21 cellular contexts compared by ENCODE assay signal in the genomic region with DNA sequence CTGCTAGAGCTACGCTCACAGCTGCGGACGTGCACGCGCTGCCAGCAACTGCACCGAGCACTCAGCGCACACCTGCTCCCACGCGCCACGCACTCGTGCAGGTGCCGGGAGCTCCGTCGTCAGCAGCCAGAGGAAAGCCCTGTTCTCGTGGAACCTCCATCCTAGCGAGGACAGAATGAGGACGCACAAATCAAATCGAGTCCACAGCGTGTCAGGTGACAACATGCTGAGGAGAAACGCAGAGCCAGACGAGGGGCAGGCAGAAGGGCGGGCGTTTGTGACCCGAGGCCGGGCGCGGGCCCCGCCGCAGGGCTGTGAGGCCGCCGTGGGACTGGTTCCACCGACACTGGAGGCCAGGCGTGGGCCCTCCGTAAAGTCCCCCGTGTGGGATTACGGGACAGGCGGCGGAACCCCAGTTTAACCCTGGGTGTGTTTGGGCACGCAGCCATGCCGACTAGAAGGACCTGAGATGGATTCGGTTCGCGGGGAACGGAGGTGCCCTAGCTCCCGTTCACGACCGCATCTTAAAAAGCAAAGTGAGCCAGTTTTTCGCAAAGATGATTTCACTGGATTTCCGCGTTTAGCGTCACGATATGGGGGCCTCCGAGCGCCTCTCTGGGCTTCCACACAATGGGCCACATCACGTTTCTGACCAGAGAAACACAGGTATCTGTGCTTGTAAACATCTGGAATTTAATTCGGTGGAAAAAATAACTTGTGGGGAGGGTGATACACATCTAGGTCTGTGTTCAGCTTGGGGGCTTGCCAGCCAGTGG. TPM values are rescaled to one million over a fixed set of nuclear protein-coding genes. Genes with fewer than 3 reads are reported as not detected.
DNase-seq lines count a peak whose midpoint lies in the region; ATAC-seq, FAIRE-seq and TF ChIP-seq lines count a peak whose summit lies in the region.
"Had no signal": no experiment of that assay in that cellular context is flagged by ENCODE, and none has a peak within 500 bp of the region (broad histone marks: within the 10 kb centered on the region; RNA-seq: fewer than 3 reads in every experiment).

No MANE protein-coding gene starts in this region.

- no peaks in the 10 kb centered on the region; a peak in 1 of 4 replicates for H3K9me3 ChIP-seq in H1 (ENCODE audit: insufficient read depth in 2 of 2, low read depth in 1 of 2, low read length in 1 of 2)
- H3K9me3 ChIP-seq: A549, BE2C had no signal

- POLR2A ChIA-PET in H1 (lab: Charles Lee; ENCODE audit: partially characterized antibody) = no interaction called here

- no peak overlapping the region for H3K27ac Mint-ChIP-seq in GM23338
- H3K27ac Mint-ChIP-seq in neural crest cell (ENCODE audit: unreplicated experiment) = no peak overlapping the region
- H3K27ac Mint-ChIP-seq: HFFc6, IgD-negative memory B cell had no signal

- H2BK12ac ChIP-seq in H1 (ENCODE audit: low read depth, low read length) = 0 out of 2 replicates have a peak overlapping the region, but pooled peaks have one; percentile 60

- H3K4ac ChIP-seq in H1 (replicated peaks; ENCODE audit: insufficient read length, low read depth, low read length) = no peak overlapping the region

- H3K4me1 ChIP-seq in GM23338 (ENCODE audit: insufficient read depth) = peaks cover 6% of the 10 kb centered on the region
- peaks cover 3 to 12% (median 7%) of the 10 kb centered on the region in 4 experiments for H3K4me1 ChIP-seq in H1 (replicated peaks in 1 of 4; ENCODE audit: control insufficient read depth in 3 of 4, insufficient read depth in 4 of 4, low read length in 3 of 4)
- H3K4me1 ChIP-seq: A549, BE2C had no signal

- FAIRE-seq in HTR-8/SVneo (lab: Jason Lieb, UNC) = peak; percentile 84
- no peak for FAIRE-seq in H1 (lab: Jason Lieb, UNC)
- FAIRE-seq: A549, GM12892 had no signal

- peaks cover 6% of the 10 kb centered on the region; the same call in 1 of the 2 replicates for H3K23me2 ChIP-seq in H1 (ENCODE audit: low read depth, low read length)

- H3K79me2 ChIP-seq in GM23338 (replicated peaks; ENCODE audit: insufficient read depth) = no peaks in the 10 kb centered on the region
- no peaks in the 10 kb centered on the region for H3K79me2 ChIP-seq in H1 (ENCODE audit: control insufficient read depth in 1 of 2, insufficient read depth in 2 of 2, low read length in 2 of 2)

- CTCF ChIA-PET in H1 (lab: Charles Lee; ENCODE audit: partially characterized antibody) = interaction anchor here (0.6 to 1.4 kb wide), 6 partner anchors 13 to 69 kb away, joined by 3 to 5 read pairs (median 4); no protein-coding TSS in a partner anchor

- no peak for TF ChIP-seq RAD21 in H1 (IDR thresholded peaks at IDR 0.05 in 1 of 2, conservative IDR thresholded peaks at IDR 0.05 in 1 of 2; ENCODE audit: low read depth in 2 of 2, low read length in 2 of 2)

- no peak overlapping the region for H3K4me2 ChIP-seq in GM23338
- no peak overlapping the region for H3K4me2 ChIP-seq in H1 (ENCODE audit: insufficient read depth in 1 of 2, low read depth in 2 of 2, low read length in 2 of 2)
- H3K4me2 ChIP-seq: A549 had no signal

- H4K8ac ChIP-seq in H1 (ENCODE audit: extremely low read depth, insufficient read depth, low read length) = peak overlapping the region; percentile 6; the same call in 1 of the 2 replicates

- H3K36me3 Mint-ChIP-seq in GM23338 (ENCODE audit: low read depth) (no peaks in the 10 kb centered on the region; the same call in 2 of the 3 replicates), neural crest cell (ENCODE audit: low read depth) (peaks cover 4% of the 10 kb centered on the region)
- H3K36me3 Mint-ChIP-seq: CD4-positive, alpha-beta memory T cell; IgD-negative memory B cell had no signal

- H2AFZ ChIP-seq in GM23338 = peak overlapping the region; percentile 56; the same call in 1 of the 2 replicates
- 0 out of 2 replicates have a peak overlapping the region, but pooled peaks have one; percentile 45 for H2AFZ ChIP-seq in H1 (ENCODE audit: low read length)
- H2AFZ ChIP-seq: GM23248 had no signal

- peaks cover 31% of the 10 kb centered on the region for H3K4me1 Mint-ChIP-seq in GM23338
- peaks cover 85% of the 10 kb centered on the region for H3K4me1 Mint-ChIP-seq in neural crest cell

- no peak overlapping the region for H2BK20ac ChIP-seq in H1 (ENCODE audit: low read length)

- no peak overlapping the region for H3K4me3 ChIP-seq in GM23338
- no peak overlapping the region for H3K4me3 ChIP-seq in H1 (ENCODE audit: extremely low read depth in 1 of 4, insufficient read depth in 2 of 4, low read depth in 3 of 4, low read length in 4 of 4)
- H3K4me3 ChIP-seq: A549, GM23248 had no signal

- H4K5ac ChIP-seq in H1 (ENCODE audit: insufficient read length, low read depth, low read length) = no peak overlapping the region

- H3K27me3 Mint-ChIP-seq in GM23338 (ENCODE audit: insufficient read depth, low read depth, poor library complexity) (peaks cover 2% of the 10 kb centered on the region), neural crest cell (ENCODE audit: low read depth) (no peaks in the 10 kb centered on the region)
- H3K27me3 Mint-ChIP-seq: CD4-positive, alpha-beta memory T cell; IgD-negative memory B cell had no signal

- H3K56ac ChIP-seq in H1 (replicated peaks; ENCODE audit: insufficient read length, low read depth, low read length) = no peak overlapping the region

- H2BK120ac ChIP-seq in H1 (replicated peaks; ENCODE audit: low read depth, low read length) = no peak overlapping the region

- H2AK5ac ChIP-seq in H1 (ENCODE audit: low read depth, low read length) = no peak overlapping the region

- TF ChIP-seq EP300 in H1 (IDR thresholded peaks at IDR 0.05; ENCODE audit: borderline replicate concordance in 1 of 2, low read depth in 2 of 2, low read length in 2 of 2) = no peak

- DNase-seq in GM23338 (ENCODE audit: low spot score) = no peak
- no peak for DNase-seq in HTR-8/SVneo (ENCODE audit: insufficient read length, low spot score)
- no peak for DNase-seq in H1 (ENCODE audit: low read depth in 1 of 2, low spot score in 2 of 2)
- DNase-seq in neural crest cell (ENCODE audit: low read depth, low spot score) = no peak
- no peak for DNase-seq in caudate nucleus (lab: John Stamatoyannopoulos, UW)
- no peak for DNase-seq in activated CD8-positive, alpha-beta memory T cell treated with anti-CD3 and anti-CD28 coated beads, Interleukin-2, amount 50 U/mL, for 4 hours
- no peak for DNase-seq in H4 (ENCODE audit: low spot score)
- DNase-seq: BE2C; CD4-positive, alpha-beta memory T cell; DND-41; GDM1; GM23248; HCEC 1CT; HFFc6; KG1 had no signal

- 92% methylated on average over 54 of the region's 56 CpGs; no CpG with 5 or more reads in 1 of the 2 experiments for WGBS in H1 (ENCODE audit: extremely low coverage in 1 of 2, insufficient coverage in 1 of 2, insufficient read length in 1 of 2, insufficient replicate concordance in 2 of 2, low coverage in 1 of 2, low lambda C conversion rate in 2 of 2, missing lambda C conversion rate in 1 of 2), 2 experiments

- ATAC-seq in GM23338 = no peak; the same call in 2 of the 3 replicates
- ATAC-seq in HG03460 (IDR thresholded peaks at IDR 0.05; ENCODE audit: unreplicated experiment) = no peak
- ATAC-seq: A549 had no signal

- no peaks in the 10 kb centered on the region for H3K9me2 ChIP-seq in GM23338 (ENCODE audit: insufficient read depth)

- H4K91ac ChIP-seq in H1 (replicated peaks; ENCODE audit: insufficient read length, low read length) = no peak overlapping the region

- TF ChIP-seq POLR2A in H1 (IDR thresholded peaks at IDR 0.05; ENCODE audit: control extremely low read depth in 1 of 2, low read depth in 2 of 2, low read length in 2 of 2) = no peak

- H2BK15ac ChIP-seq in H1 (ENCODE audit: low read length) = no peak overlapping the region; the same call in 1 of the 2 replicates

- H2BK5ac ChIP-seq in H1 (ENCODE audit: low read depth, low read length) = 0 out of 2 replicates have a peak overlapping the region, but pooled peaks have one; percentile 44

- no peaks in the 10 kb centered on the region; the same call in 1 of the 2 replicates for H3F3A ChIP-seq in GM23338 (replicated peaks; ENCODE audit: low read depth)

- no peak overlapping the region for H3K9ac ChIP-seq in H1 (replicated peaks in 1 of 4; ENCODE audit: extremely low read depth in 1 of 4, low read depth in 3 of 4, low read length in 3 of 4)
- H3K9ac ChIP-seq: GM23248 had no signal

- no peaks in the 10 kb centered on the region for H3K79me1 ChIP-seq in H1 (ENCODE audit: low read depth, low read length)

- no peak overlapping the region for H3K23ac ChIP-seq in H1 (ENCODE audit: insufficient read length)

- H3K9me3 Mint-ChIP-seq in GM23338 (no peaks in the 10 kb centered on the region; the same call in 2 of the 3 replicates), neural crest cell (no peaks in the 10 kb centered on the region)

- no peaks in the 10 kb centered on the region for H3K36me3 ChIP-seq in GM23338 (ENCODE audit: insufficient read depth)
- H3K36me3 ChIP-seq in H1 (ENCODE audit: control insufficient read depth in 2 of 4, insufficient read depth in 4 of 4, low read length in 3 of 4) = no peaks in the 10 kb centered on the region
- H3K36me3 ChIP-seq: BE2C had no signal

- H4K20me1 ChIP-seq in GM23338 (replicated peaks; ENCODE audit: insufficient read depth) (no peaks in the 10 kb centered on the region), H1 (replicated peaks in 1 of 2; ENCODE audit: control insufficient read depth in 1 of 2, insufficient read depth in 2 of 2, low read length in 2 of 2) (peaks cover 0 to 7% of the 10 kb centered on the region in 2 experiments)

- H3K27ac ChIP-seq in GM23338 (ENCODE audit: low read depth) (no peak overlapping the region), H1 (ENCODE audit: low read depth, low read length) (no peak overlapping the region), caudate nucleus (ENCODE audit: low read depth, low read length) (no peak overlapping the region)
- H3K27ac ChIP-seq: A549, C4-2B, GM23248 had no signal

- no peak overlapping the region for H3K14ac ChIP-seq in H1 (ENCODE audit: insufficient read length)

- H3K4me3 Mint-ChIP-seq in GM23338 (no peak overlapping the region), neural crest cell (peak overlapping the region; percentile 56)
- H3K4me3 Mint-ChIP-seq: CD4-positive, alpha-beta memory T cell; HFFc6; IgD-negative memory B cell had no signal

- H3K18ac ChIP-seq in H1 (ENCODE audit: extremely low read depth, low read length) = no peak overlapping the region

- H3K27me3 ChIP-seq in GM23338 (ENCODE audit: insufficient read depth) (no peaks in the 10 kb centered on the region), H1 (replicated peaks in 1 of 4; ENCODE audit: control insufficient read depth in 3 of 4, extremely low read depth in 1 of 4, insufficient read depth in 3 of 4, low read length in 3 of 4) (no peaks in the 10 kb centered on the region; a peak in 1 of 7 replicates)
- H3K27me3 ChIP-seq: BE2C had no signal

- TF ChIP-seq CTCF in GM23338 (conservative IDR thresholded peaks at IDR 0.05; ENCODE audit: low read depth in 2 of 2) (no peak), H1 (IDR thresholded peaks at IDR 0.05; ENCODE audit: control extremely low read depth in 1 of 3, insufficient read depth in 1 of 3, low read depth in 1 of 3, low read length in 3 of 3) (no peak), neural crest cell (conservative IDR thresholded peaks at IDR 0.05) (no peak)

RNA-seq across cellular contexts. Expression of a gene that starts 26.9 kb away (rescaled TPM):
- 4.5 and 6.4 TPM in 2 replicates for total RNA-seq in GM23338 (2014; rRNA removed; shearing (Covaris generic))
- 11.3 and 12.1 TPM in 2 replicates for polyA plus RNA-seq in GM23338 (2016; fragmentation: Nextera tagmentation; extraction: Ambion mirVana)
- 10.4 and 11.5 TPM in 2 replicates for total RNA-seq in H1 (2021; fragmentation: NEBNext Ultra II Directional; extraction: Animal tissue kit (Norgen Biotek cat#: 25700))
- polyA plus RNA-seq in H1 (2011; rRNA removed) = 4.3 and 4.6 TPM in 2 replicates
- 5.4 TPM for polyA plus RNA-seq in H1 (2011; cell fraction: cytosol; rRNA removed)
- 7.2 TPM for polyA plus RNA-seq in H1 (2011; cell fraction: nucleus; rRNA removed)
- polyA plus RNA-seq in H1 (2012, experiment 1 of 2) = 4.5 to 6.0 TPM (median 4.9 TPM) in 4 replicates
- polyA plus RNA-seq in H1 (2012, experiment 2 of 2) = 2.0 TPM
- 11.7 TPM for polyA plus RNA-seq in H1 (2013, experiment 1 of 2)
- 12.0 TPM for polyA plus RNA-seq in H1 (2013, experiment 2 of 2)
- polyA minus RNA-seq in H1 (2011; rRNA and poly(A)+ RNA removed) = 2.8 and 4.6 TPM in 2 replicates
- 6.0 TPM for polyA minus RNA-seq in H1 (2011; cell fraction: cytosol; rRNA and poly(A)+ RNA removed)
- 7.4 TPM for polyA minus RNA-seq in H1 (2011; cell fraction: nucleus; rRNA and poly(A)+ RNA removed)
- 0.63 and 0.82 TPM in 2 replicates for total RNA-seq in neural crest cell
- not detected in 2 replicates for total RNA-seq in H4 (2014; rRNA removed; shearing (Covaris generic))
- total RNA-seq: CD4-positive, alpha-beta memory T cell; GM23248; HFFc6 had no signal
- polyA plus RNA-seq: A549; AG04450; CD4-positive, alpha-beta memory T cell; GM23248 had no signal

RNA-seq across cellular contexts. Expression of a gene that starts 50.0 kb away (rescaled TPM):
- total RNA-seq in GM23338 (2014; rRNA removed; shearing (Covaris generic)) = 189 and 213 TPM in 2 replicates
- 263 and 281 TPM in 2 replicates for polyA plus RNA-seq in GM23338 (2016; fragmentation: Nextera tagmentation; extraction: Ambion mirVana)
- total RNA-seq in H1 (2021; fragmentation: NEBNext Ultra II Directional; extraction: Animal tissue kit (Norgen Biotek cat#: 25700)) = 150 and 155 TPM in 2 replicates
- 78.7 and 115 TPM in 2 replicates for polyA plus RNA-seq in H1 (2011; rRNA removed)
- polyA plus RNA-seq in H1 (2011; cell fraction: cytosol; rRNA removed) = 169 TPM
- 96.8 TPM for polyA plus RNA-seq in H1 (2011; cell fraction: nucleus; rRNA removed)
- 165 to 214 TPM (median 182 TPM) in 4 replicates for polyA plus RNA-seq in H1 (2012, experiment 1 of 2)
- 60.1 TPM for polyA plus RNA-seq in H1 (2012, experiment 2 of 2)
- polyA plus RNA-seq in H1 (2013, experiment 1 of 2) = 107 TPM
- polyA plus RNA-seq in H1 (2013, experiment 2 of 2) = 106 TPM
- polyA minus RNA-seq in H1 (2011; rRNA and poly(A)+ RNA removed) = 107 and 121 TPM in 2 replicates
- 83.2 TPM for polyA minus RNA-seq in H1 (2011; cell fraction: cytosol; rRNA and poly(A)+ RNA removed)
- 78.8 TPM for polyA minus RNA-seq in H1 (2011; cell fraction: nucleus; rRNA and poly(A)+ RNA removed)
- 133 and 144 TPM in 2 replicates for total RNA-seq in neural crest cell
- 88.4 and 95.8 TPM in 2 replicates for total RNA-seq in H4 (2014; rRNA removed; shearing (Covaris generic))

RNA-seq across cellular contexts. Expression of a gene that starts 50.9 kb away (rescaled TPM):
- 42.1 and 45.8 TPM in 2 replicates for total RNA-seq in GM23338 (2014; rRNA removed; shearing (Covaris generic))
- polyA plus RNA-seq in GM23338 (2016; fragmentation: Nextera tagmentation; extraction: Ambion mirVana) (31.5 and 35.6 TPM in 2 replicates), H1 (2011; rRNA removed) (12.9 and 13.6 TPM in 2 replicates)
- total RNA-seq in H1 (2021; fragmentation: NEBNext Ultra II Directional; extraction: Animal tissue kit (Norgen Biotek cat#: 25700)) = 31.4 and 37.2 TPM in 2 replicates
- polyA plus RNA-seq in H1 (2011; cell fraction: cytosol; rRNA removed) = 22.5 TPM
- polyA plus RNA-seq in H1 (2011; cell fraction: nucleus; rRNA removed) = 28.4 TPM
- 24.6 to 32.5 TPM (median 25.7 TPM) in 4 replicates for polyA plus RNA-seq in H1 (2012, experiment 1 of 2)
- polyA plus RNA-seq in H1 (2012, experiment 2 of 2) = 5.9 TPM
- polyA plus RNA-seq in H1 (2013, experiment 1 of 2) = 27.9 TPM
- 26.7 TPM for polyA plus RNA-seq in H1 (2013, experiment 2 of 2)
- 18.9 and 19.0 TPM in 2 replicates for polyA minus RNA-seq in H1 (2011; rRNA and poly(A)+ RNA removed)
- 15.1 TPM for polyA minus RNA-seq in H1 (2011; cell fraction: cytosol; rRNA and poly(A)+ RNA removed)
- polyA minus RNA-seq in H1 (2011; cell fraction: nucleus; rRNA and poly(A)+ RNA removed) = 44.6 TPM
- 30.8 and 31.8 TPM in 2 replicates for total RNA-seq in neural crest cell
- total RNA-seq in H4 (2014; rRNA removed; shearing (Covaris generic)) = 3.4 and 8.0 TPM in 2 replicates
